In genomic region chr3:72368331-72368975, GRCh38 we compare ENCODE assay signal across 23 cellular contexts.
DNase-seq lines count a peak whose midpoint lies in the region; ATAC-seq and TF ChIP-seq lines count a peak whose summit lies in the region.
"Had no signal": no experiment of that assay in that cellular context is flagged by ENCODE, and none has a peak within 500 bp of the region (broad histone marks: within the 10 kb centered on the region; RNA-seq: fewer than 3 reads in every experiment).

No MANE protein-coding gene starts in this region.

- H3F3A ChIP-seq in GM23338 (replicated peaks; ENCODE audit: low read depth) = no peaks in the 10 kb centered on the region

- H3K9me3 Mint-ChIP-seq in GM23338 = no peaks in the 10 kb centered on the region; the same call in 2 of the 3 replicates
- H3K9me3 Mint-ChIP-seq: activated T-cell treated with anti-CD3 and anti-CD28 coated beads, Interleukin-2, amount 50 U/mL, for 72 hours had no signal

- peaks cover 21% of the 10 kb centered on the region for H3K4me1 ChIP-seq in GM23338 (ENCODE audit: insufficient read depth)
- H3K4me1 ChIP-seq: right atrium auricular region had no signal

- H3K4me3 ChIP-seq in AG09309 (ENCODE audit: control insufficient read depth, low read depth, low read length) = no peak overlapping the region
- H3K4me3 ChIP-seq in GM23338 = no peak overlapping the region
- H3K4me3 ChIP-seq: coronary artery, right atrium auricular region had no signal

- TF ChIP-seq CTCF in AG09309 (IDR thresholded peaks at IDR 0.05; ENCODE audit: control insufficient read depth, insufficient read depth, low read depth, low read length, missing control alignments) (no peak), GM23338 (conservative IDR thresholded peaks at IDR 0.05; ENCODE audit: low read depth in 2 of 2) (no peak)

- DNase-seq in AG09309 (ENCODE audit: low read depth) (peak; percentile 14), GM23338 (ENCODE audit: low spot score) (no peak), amniotic epithelial cell (ENCODE audit: low read depth) (peak; percentile 17), globus pallidus (ENCODE audit: low spot score) (peak; percentile 30), MV-4-11 (lab: John Stamatoyannopoulos, UW) (no peak), hippocampal formation (lab: John Stamatoyannopoulos, UW) (no peak), epidermal melanocyte (ENCODE audit: insufficient read length, low spot score) (no peak), NOMO-1 treated with DMSO at 0.1 percent for 48 hours (lab: John Stamatoyannopoulos, UW; ENCODE audit: unreplicated experiment) (no peak)
- DNase-seq: activated CD4-positive, CD25-positive, alpha-beta regulatory T cell; activated CD8-positive, alpha-beta T cell treated with anti-CD3 and anti-CD28 coated beads, Interleukin-2, amount 10 ng/mL, durations not matched to agents 7 days and 5 days; activated T-cell treated with anti-CD3 and anti-CD28 coated beads, Interleukin-2, amount 50 U/mL, for 72 hours; AML-193; EL; Kasumi-1; NCI-H1436 treated with DMSO at 0.1 percent for 48 hours; NCI-H226; occipital lobe had no signal

- no peak overlapping the region for H3K27ac Mint-ChIP-seq in GM23338
- H3K27ac Mint-ChIP-seq: activated CD8-positive, alpha-beta T cell treated with anti-CD3 and anti-CD28 coated beads, Interleukin-2, amount 10 ng/mL, durations not matched to agents 7 days and 5 days had no signal

- peaks cover 3% of the 10 kb centered on the region for H3K27me3 Mint-ChIP-seq in GM23338 (ENCODE audit: insufficient read depth, low read depth, poor library complexity)
- H3K27me3 Mint-ChIP-seq: brain had no signal

- H3K36me3 Mint-ChIP-seq in GM23338 (ENCODE audit: low read depth) = peaks cover 6% of the 10 kb centered on the region; the same call in 1 of the 3 replicates

- H3K27ac ChIP-seq in GM23338 (ENCODE audit: low read depth) = no peak overlapping the region
- H3K27ac ChIP-seq: coronary artery, right atrium auricular region, RWPE1 had no signal

- no peaks in the 10 kb centered on the region for H3K27me3 ChIP-seq in GM23338 (ENCODE audit: insufficient read depth)
- H3K27me3 ChIP-seq: right atrium auricular region had no signal

- no peak overlapping the region for H2AFZ ChIP-seq in GM23338

- no peaks in the 10 kb centered on the region for H3K79me2 ChIP-seq in GM23338 (replicated peaks; ENCODE audit: insufficient read depth)

- H3K9me2 ChIP-seq in GM23338 (ENCODE audit: insufficient read depth) = 0 out of 2 replicates have a peak, but pooled peaks cover under 1% of the 10 kb centered on the region

- H3K36me3 ChIP-seq in GM23338 (ENCODE audit: insufficient read depth) = no peaks in the 10 kb centered on the region
- H3K36me3 ChIP-seq: right atrium auricular region had no signal

- peaks cover 39% of the 10 kb centered on the region for H3K4me1 Mint-ChIP-seq in GM23338

- H4K20me1 ChIP-seq in GM23338 (replicated peaks; ENCODE audit: insufficient read depth) = no peaks in the 10 kb centered on the region

- ATAC-seq in GM23338 = no peak
- ATAC-seq: activated CD8-positive, alpha-beta T cell treated with anti-CD3 and anti-CD28 coated beads, Interleukin-2, amount 10 ng/mL, durations not matched to agents 7 days and 5 days; activated naive CD4-positive, alpha-beta T cell treated with anti-CD3 and anti-CD28 coated beads, Interleukin-2, amount 50 U/mL, for 72 hours; SK-N-SH treated with all-trans-retinoic acid at 6 μM for 48 hours had no signal

- H3K4me3 Mint-ChIP-seq in GM23338 = no peak overlapping the region
- H3K4me3 Mint-ChIP-seq: activated CD8-positive, alpha-beta T cell treated with anti-CD3 and anti-CD28 coated beads, Interleukin-2, amount 10 ng/mL, durations not matched to agents 7 days and 5 days; activated T-cell treated with anti-CD3 and anti-CD28 coated beads, Interleukin-2, amount 50 U/mL, for 72 hours; brain had no signal

- peak overlapping the region; percentile 30 for H3K4me2 ChIP-seq in GM23338

TF ChIP-seq in GM23338, 12 proteins besides CTCF, POLR2A, EP300 and RAD21:
- TF ChIP-seq ZNF114 (CRISPR knock-in tag; IDR thresholded peaks at IDR 0.05) = no peak

Comparison
In these comparisons a context has a peak if more than half of its experiments do, and no peak if none do; other contexts are left out.
1. DNase-seq: peak in AG09309 (single experiment), amniotic epithelial cell (single experiment) and globus pallidus (single experiment); none in GM23338 (single experiment), MV-4-11 (single experiment), hippocampal formation (0 of 2), epidermal melanocyte (single experiment) and NOMO-1 treated with DMSO at 0.1 percent for 48 hours (single experiment).